8 cellular contexts compared by ENCODE assay signal in the genomic region with DNA sequence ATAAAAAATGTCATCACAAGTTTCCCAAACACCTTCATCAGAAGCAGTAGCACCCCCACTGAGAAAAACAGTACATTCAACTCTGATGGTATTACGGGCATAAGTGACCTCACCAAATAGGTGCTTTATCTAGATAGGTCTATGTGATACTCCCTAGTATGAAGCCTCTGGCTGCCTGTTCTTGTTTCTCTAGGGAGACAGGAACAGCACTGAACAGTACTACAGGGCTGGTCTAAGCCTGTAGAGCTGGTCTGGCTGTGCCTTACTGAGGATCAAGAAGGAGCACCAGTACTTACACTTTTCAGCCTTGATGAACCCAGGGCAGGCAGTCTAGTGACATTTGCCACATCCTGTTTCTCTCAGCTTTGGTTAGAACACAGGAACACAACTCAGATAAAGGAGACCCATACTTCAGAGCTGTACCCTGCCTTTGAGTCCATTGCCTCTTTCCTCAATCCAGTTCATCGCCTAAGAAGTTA. TPM values are rescaled to one million over a fixed set of nuclear protein-coding genes. Genes with fewer than 3 reads are reported as not detected.
DNase-seq lines count a peak whose midpoint lies in the region; ATAC-seq and TF ChIP-seq lines count a peak whose summit lies in the region.

No MANE protein-coding gene starts in this region.

- H3K9me3 Mint-ChIP-seq in activated B cell treated with CpG ODN at 0.5 μM for 24 hours = no peaks in the 10 kb centered on the region
- H3K9me3 Mint-ChIP-seq in naive thymus-derived CD4-positive, alpha-beta T cell = peaks cover 0 to 10% (median 0%) of the 10 kb centered on the region in 11 donors

- peak overlapping the region; percentile 35 for H3K4me3 Mint-ChIP-seq in activated B cell treated with CpG ODN at 0.5 μM for 24 hours
- peak overlapping the region; percentile 78 to 96 (median 92) for H3K4me3 Mint-ChIP-seq in naive thymus-derived CD4-positive, alpha-beta T cell

- peaks cover 65% of the 10 kb centered on the region for H3K36me3 Mint-ChIP-seq in activated B cell treated with CpG ODN at 0.5 μM for 24 hours (ENCODE audit: low read depth)
- H3K36me3 Mint-ChIP-seq in naive thymus-derived CD4-positive, alpha-beta T cell = peaks cover 26 to 80% (median 78%) of the 10 kb centered on the region in 5 donors

- intact Hi-C loops in activated B cell treated with CpG ODN at 0.5 μM for 24 hours (cut with micrococcal nuclease) = no loop called here
- intact Hi-C loops in naive thymus-derived CD4-positive, alpha-beta T cell (cut with micrococcal nuclease) = loop anchor here (1.0 to 10.0 kb wide), 10 partner anchors 8 to 586 kb away; a partner anchor contains a TSS

- peaks cover 78 to 95% of the 10 kb centered on the region in 2 donors for H3K4me1 ChIP-seq in naive thymus-derived CD4-positive, alpha-beta T cell (ENCODE audit: control insufficient read depth in 2 of 2, insufficient read depth in 2 of 2, low read length in 2 of 2)

- DNase-seq in activated B cell treated with CpG ODN at 0.5 μM for 24 hours = no peak
- peak in 7 of 9 donors; percentile 68 to 86 (median 82) for DNase-seq in naive thymus-derived CD4-positive, alpha-beta T cell
- DNase-seq in RWPE1 (ENCODE audit: low spot score) = no peak
- DNase-seq in HEK293T (ENCODE audit: extremely low spot score) = no peak
- DNase-seq in stimulated activated CD4-positive, alpha-beta T cell treated with anti-CD3 and anti-CD28 coated beads, Interleukin-2, amount 100 ng/mL, for 24 hours = no peak
- no peak for DNase-seq in coronary artery (ENCODE audit: low spot score)

- H3K27me3 ChIP-seq in naive thymus-derived CD4-positive, alpha-beta T cell (ENCODE audit: control insufficient read depth in 2 of 2, insufficient read depth in 2 of 2, low read length in 2 of 2) = no peaks in the 10 kb centered on the region

- ATAC-seq in GM18907 (IDR thresholded peaks at IDR 0.05; ENCODE audit: unreplicated experiment) = peak; percentile 80
- peak; percentile 72 for ATAC-seq in HG02938 (IDR thresholded peaks at IDR 0.05; ENCODE audit: unreplicated experiment)
- ATAC-seq in activated B cell treated with CpG ODN at 0.5 μM for 24 hours (ENCODE audit: low read depth) = peak; percentile 63
- peak; percentile 86 for ATAC-seq in naive thymus-derived CD4-positive, alpha-beta T cell

- peaks cover 10 to 27% (median 22%) of the 10 kb centered on the region in 3 experiments for H3K36me3 ChIP-seq in naive thymus-derived CD4-positive, alpha-beta T cell (ENCODE audit: control insufficient read depth in 2 of 3, insufficient read depth in 3 of 3, low read length in 3 of 3)

- CTCF ChIA-PET in activated B cell treated with CpG ODN at 0.5 μM for 24 hours (lab: Charles Lee) = interaction anchor here (1.0 to 1.7 kb wide), 3 partner anchors 11 to 211 kb away, joined by 3 to 5 read pairs (median 5); no protein-coding TSS in a partner anchor
- CTCF ChIA-PET in naive thymus-derived CD4-positive, alpha-beta T cell (lab: Charles Lee) = interaction anchor here (0.6 to 6.1 kb wide), 8 partner anchors 9 to 541 kb away, joined by 3 to 48 read pairs (median 6); no protein-coding TSS in a partner anchor
- CTCF ChIA-PET in RWPE1 (lab: Yijun Ruan, JAX) = interaction anchor here (0.7 kb wide), 1 partner anchor 11 kb away, joined by 5 read pairs; no protein-coding TSS in a partner anchor
- CTCF ChIA-PET in HEK293T (lab: Yijun Ruan, JAX) = no interaction called here

- H3K4me1 Mint-ChIP-seq in activated B cell treated with CpG ODN at 0.5 μM for 24 hours = peaks cover 41% of the 10 kb centered on the region
- peaks cover 61 to 99% (median 96%) of the 10 kb centered on the region in 7 donors for H3K4me1 Mint-ChIP-seq in naive thymus-derived CD4-positive, alpha-beta T cell

- H3K4me3 ChIP-seq in naive thymus-derived CD4-positive, alpha-beta T cell (ENCODE audit: low read length) = peak overlapping the region; percentile 48
- no peak overlapping the region for H3K4me3 ChIP-seq in coronary artery

- TF ChIP-seq CTCF in activated B cell treated with CpG ODN at 0.5 μM for 24 hours (IDR thresholded peaks at IDR 0.05) = no peak
- TF ChIP-seq CTCF in RWPE1 (conservative IDR thresholded peaks at IDR 0.05; ENCODE audit: low read depth) = no peak
- no peak for TF ChIP-seq CTCF in coronary artery (IDR thresholded peaks at IDR 0.05)

- POLR2A ChIA-PET in activated B cell treated with CpG ODN at 0.5 μM for 24 hours (lab: Charles Lee) = interaction anchor here (0.6 to 1.1 kb wide), 5 partner anchors 9 to 1148 kb away, joined by 3 to 4 read pairs (median 3); a partner anchor contains a TSS
- POLR2A ChIA-PET in naive thymus-derived CD4-positive, alpha-beta T cell (lab: Charles Lee) = interaction anchor here (0.6 to 10.6 kb wide), 14 partner anchors 8 to 1094 kb away, joined by 3 to 319 read pairs (median 4); a partner anchor contains a TSS
- POLR2A ChIA-PET in RWPE1 (lab: Yijun Ruan, JAX; ENCODE audit: low non-redundant PET) = no interaction called here
- POLR2A ChIA-PET in HEK293T (lab: Yijun Ruan, JAX) = no interaction called here

- peak overlapping the region; percentile 66 for H3K27ac ChIP-seq in naive thymus-derived CD4-positive, alpha-beta T cell (ENCODE audit: low read depth, low read length)
- H3K27ac ChIP-seq in RWPE1 (no peak overlapping the region), coronary artery (no peak overlapping the region)

- no peaks in the 10 kb centered on the region for H3K9me3 ChIP-seq in naive thymus-derived CD4-positive, alpha-beta T cell (ENCODE audit: control insufficient read depth in 2 of 3, low read length in 3 of 3)

- H3K27me3 Mint-ChIP-seq in activated B cell treated with CpG ODN at 0.5 μM for 24 hours = no peaks in the 10 kb centered on the region
- no peaks in the 10 kb centered on the region for H3K27me3 Mint-ChIP-seq in naive thymus-derived CD4-positive, alpha-beta T cell

- peak overlapping the region; percentile 53 for H3K27ac Mint-ChIP-seq in activated B cell treated with CpG ODN at 0.5 μM for 24 hours
- peak overlapping the region; percentile 86 to 98 (median 94) for H3K27ac Mint-ChIP-seq in naive thymus-derived CD4-positive, alpha-beta T cell

TF ChIP-seq in HEK293T, 16 proteins besides CTCF, POLR2A, EP300 and RAD21:
- TF ChIP-seq NFRKB (IDR thresholded peaks at IDR 0.05) = no peak
TF ChIP-seq in HEK293T: peak in this region for 0.

RNA-seq across cellular contexts. Expression of a gene that starts 35.9 kb away (rescaled TPM):
- total RNA-seq in activated B cell treated with CpG ODN at 0.5 μM for 24 hours = 5.5 and 8.7 TPM in 2 replicates
- total RNA-seq in naive thymus-derived CD4-positive, alpha-beta T cell = 100 to 1,000 TPM in 4 of 5 experiments, 10 to 100 TPM in 1; 80.3 to 171 (median 152) TPM
- polyA plus RNA-seq in naive thymus-derived CD4-positive, alpha-beta T cell = 100 to 1,000 TPM; 132 to 134 TPM

RNA-seq across cellular contexts. Expression of a gene that starts 36.2 kb away (rescaled TPM):
- 13.4 and 14.7 TPM in 2 replicates for total RNA-seq in activated B cell treated with CpG ODN at 0.5 μM for 24 hours
- total RNA-seq in naive thymus-derived CD4-positive, alpha-beta T cell = 10 to 100 TPM; 12.4 to 23.6 (median 15.7) TPM
- polyA plus RNA-seq in naive thymus-derived CD4-positive, alpha-beta T cell = 10 to 100 TPM; 11.6 to 17.5 TPM

Comparison
In these comparisons a context has a peak if more than half of its experiments do, and no peak if none do; other contexts are left out.
1. DNase-seq: peak in naive thymus-derived CD4-positive, alpha-beta T cell (7 of 9); none in activated B cell treated with CpG ODN at 0.5 μM for 24 hours (single experiment), RWPE1 (single experiment), HEK293T (single experiment), stimulated activated CD4-positive, alpha-beta T cell treated with anti-CD3 and anti-CD28 coated beads, Interleukin-2, amount 100 ng/mL, for 24 hours (0 of 2) and coronary artery (single experiment).
2. POLR2A ChIA-PET loops: an anchor here in activated B cell treated with CpG ODN at 0.5 μM for 24 hours (0.6 to 1.1 kb wide) and naive thymus-derived CD4-positive, alpha-beta T cell (0.6 to 10.6 kb wide); none called in RWPE1 and HEK293T.
3. Peak in every context shown above with its lines, with median percentiles within 50 percentile points of each other: ATAC-seq.